In genomic region chrX:2898861-2899512, GRCh38 we compare ENCODE assay signal across 17 cellular contexts. TPM values are rescaled to one million over a fixed set of nuclear protein-coding genes. Genes with fewer than 3 reads are reported as not detected.
DNase-seq lines count a peak whose midpoint lies in the region; ATAC-seq, FAIRE-seq and TF ChIP-seq lines count a peak whose summit lies in the region.
"Had no signal": no experiment of that assay in that cellular context is flagged by ENCODE, and none has a peak within 500 bp of the region (broad histone marks: within the 10 kb centered on the region; RNA-seq: fewer than 3 reads in every experiment).

No MANE protein-coding gene starts in this region.

- H3K27me3 ChIP-seq in keratinocyte (ENCODE audit: control insufficient read depth, extremely low read depth, insufficient read depth, low read length) (no peaks in the 10 kb centered on the region), prostate gland (replicated peaks; ENCODE audit: insufficient read depth) (no peaks in the 10 kb centered on the region), dorsolateral prefrontal cortex (peaks cover 0 to 19% (median 0%) of the 10 kb centered on the region in 45 donors)
- H3K27me3 ChIP-seq: uterus had no signal

- intact Hi-C loops in prostate gland (cut with DNase I), result no loop called here
- intact Hi-C loops in dorsolateral prefrontal cortex (cut with DNase I), result no loop called here

- no peak for FAIRE-seq in keratinocyte (lab: Jason Lieb, UNC)
- FAIRE-seq: endometrium had no signal

- no peak for ATAC-seq in HG02938 (IDR thresholded peaks at IDR 0.05; ENCODE audit: unreplicated experiment)
- ATAC-seq in GM18519 (IDR thresholded peaks at IDR 0.05; ENCODE audit: low FRiP score, unreplicated experiment), result no peak
- ATAC-seq: activated T-helper 17 cell treated with anti-CD3 and anti-CD28 coated beads, Interleukin-2, amount 50 U/mL, for 72 hours had no signal

- no peaks in the 10 kb centered on the region for H3K79me2 ChIP-seq in keratinocyte (ENCODE audit: control insufficient read depth, insufficient read depth, low read length)

- DNase-seq in DMS53 treated with DMSO at 0.1 percent for 48 hours (lab: John Stamatoyannopoulos, UW; ENCODE audit: unreplicated experiment) (peak; percentile 30), SK-N-MC (ENCODE audit: low read depth, low spot score) (no peak), keratinocyte (ENCODE audit: low read depth, low spot score) (no peak), prostate gland (ENCODE audit: low spot score) (peak; percentile 33), dorsolateral prefrontal cortex (no peak), DMS153 treated with DMSO at 0.1 percent for 48 hours (lab: John Stamatoyannopoulos, UW; ENCODE audit: unreplicated experiment) (no peak)
- DNase-seq: activated CD4-positive, alpha-beta T cell treated with anti-CD3 and anti-CD28 coated beads, Interleukin-2, amount 50 U/mL, for 48 hours; EL; GOT3; KBM-7; SHP77 treated with DMSO at 0.1 percent for 48 hours; T1000; uterus had no signal

- H3K9me1 ChIP-seq in keratinocyte (ENCODE audit: control insufficient read depth, extremely low read depth, insufficient read depth, low read length), result no peaks in the 10 kb centered on the region

- no peak overlapping the region for H3K9ac ChIP-seq in SK-N-MC (ENCODE audit: insufficient read length)
- H3K9ac ChIP-seq in keratinocyte (ENCODE audit: control insufficient read depth, extremely low read depth, insufficient read depth, low read length), result no peak overlapping the region

- no peaks in the 10 kb centered on the region for H3K36me3 ChIP-seq in SK-N-MC (ENCODE audit: insufficient read depth, low read length)
- H3K36me3 ChIP-seq in keratinocyte (ENCODE audit: control insufficient read depth in 2 of 2, extremely low read depth in 1 of 2, insufficient read depth in 2 of 2, low read length in 2 of 2), result no peaks in the 10 kb centered on the region
- no peaks in the 10 kb centered on the region for H3K36me3 ChIP-seq in prostate gland
- H3K36me3 ChIP-seq: uterus had no signal

- no peaks in the 10 kb centered on the region for H4K20me1 ChIP-seq in keratinocyte (ENCODE audit: control insufficient read depth, extremely low read depth, insufficient read depth, low read length)

- peak overlapping the region; percentile 62 for H3K4me2 ChIP-seq in keratinocyte (ENCODE audit: control insufficient read depth, extremely low read depth, insufficient read depth, low read depth, low read length)

- peak overlapping the region; percentile 42; the same call in 1 of the 2 replicates for H3K27ac ChIP-seq in SK-N-MC
- no peak overlapping the region for H3K27ac ChIP-seq in keratinocyte (ENCODE audit: control insufficient read depth, insufficient read depth, low read length)
- no peak overlapping the region for H3K27ac ChIP-seq in prostate gland
- H3K27ac ChIP-seq in dorsolateral prefrontal cortex, result no peak overlapping the region
- H3K27ac ChIP-seq: uterus had no signal

- no peak overlapping the region for H3K4me3 ChIP-seq in SK-N-MC
- no peak overlapping the region for H3K4me3 ChIP-seq in keratinocyte (ENCODE audit: control insufficient read depth in 2 of 3, extremely low read depth in 1 of 3, insufficient read depth in 2 of 3, low read depth in 1 of 3, low read length in 3 of 3)
- H3K4me3 ChIP-seq in prostate gland, result no peak overlapping the region
- no peak overlapping the region for H3K4me3 ChIP-seq in dorsolateral prefrontal cortex
- H3K4me3 ChIP-seq: uterus had no signal

- 65% methylated on average over 13 of the region's 13 CpGs for WGBS in prostate gland

- peaks cover 18% of the 10 kb centered on the region for H3K4me1 ChIP-seq in keratinocyte (ENCODE audit: control insufficient read depth, extremely low read depth, insufficient read depth, low read length)
- H3K4me1 ChIP-seq in prostate gland (replicated peaks), result no peaks in the 10 kb centered on the region
- H3K4me1 ChIP-seq: uterus had no signal

- no peak for TF ChIP-seq CTCF in keratinocyte (optimal IDR thresholded peaks at IDR 0.05 in 1 of 3, IDR thresholded peaks at IDR 0.05 in 1 of 3, conservative IDR thresholded peaks at IDR 0.05 in 1 of 3; ENCODE audit: extremely low read depth in 1 of 3, insufficient read depth in 2 of 3, low read length in 3 of 3)
- TF ChIP-seq CTCF in prostate gland (IDR thresholded peaks at IDR 0.05), result no peak
- TF ChIP-seq CTCF in dorsolateral prefrontal cortex (IDR thresholded peaks at IDR 0.05 in 54 of 56, conservative IDR thresholded peaks at IDR 0.05 in 2 of 56; ENCODE audit: low read depth in 1 of 56, partially characterized antibody in 56 of 56), result no peak

- no peak for TF ChIP-seq POLR2A in prostate gland (IDR thresholded peaks at IDR 0.05)

- H3K9me3 ChIP-seq in SK-N-MC (ENCODE audit: low read depth, low read length) (0 out of 2 replicates have a peak, but pooled peaks cover 4% of the 10 kb centered on the region), keratinocyte (ENCODE audit: control insufficient read depth, low read depth, low read length) (peaks cover 2% of the 10 kb centered on the region), prostate gland (no peaks in the 10 kb centered on the region)
- H3K9me3 ChIP-seq: uterus had no signal

- dilution Hi-C loops in keratinocyte (cut with MboI; ENCODE audit: extremely low pct_ligation_motif_present, low sequenced_read_pairs), result no loop called here

- H2AFZ ChIP-seq in keratinocyte (ENCODE audit: control insufficient read depth, low read length), result no peak overlapping the region

RNA-seq across cellular contexts. Expression of gene ARSD, which starts 30.2 kb away (rescaled TPM):
- 7.9 to 9.9 TPM (median 8.1 TPM) in 3 replicates for polyA plus RNA-seq in keratinocyte
- 6.9 TPM for polyA plus RNA-seq in keratinocyte (2011; ENCODE audit: low read depth)
- 6.0 and 6.7 TPM in 2 replicates for polyA plus RNA-seq in keratinocyte (2011; cell fraction: cytosol; rRNA removed)
- polyA plus RNA-seq in keratinocyte (2011; cell fraction: nucleus; rRNA removed), result 24.7 and 29.0 TPM in 2 replicates
- 6.7 and 9.6 TPM in 2 replicates for polyA plus RNA-seq in keratinocyte (2012; ENCODE audit: low replicate concordance)
- 12.3 to 22.4 TPM (median 13.8 TPM) in 3 replicates for polyA minus RNA-seq in keratinocyte
- polyA minus RNA-seq in keratinocyte (2011; cell fraction: cytosol; rRNA and poly(A)+ RNA removed), result 13.6 TPM
- 26.0 and 35.8 TPM in 2 replicates for polyA minus RNA-seq in keratinocyte (2011; cell fraction: nucleus; rRNA and poly(A)+ RNA removed)
- total RNA-seq in prostate gland (10 to 100 TPM; 52.1 to 69.5 TPM), dorsolateral prefrontal cortex (10 to 100 TPM in 13 of 120 experiments, 1 to 10 TPM in 107; 3.1 to 20.9 (median 7.3) TPM)

Comparison
In these comparisons a context has a peak if more than half of its experiments do, and no peak if none do; other contexts are left out.
1. DNase-seq: peak in DMS53 treated with DMSO at 0.1 percent for 48 hours (single experiment) and prostate gland (single experiment); none in SK-N-MC (single experiment), keratinocyte (single experiment), dorsolateral prefrontal cortex (0 of 10) and DMS153 treated with DMSO at 0.1 percent for 48 hours (single experiment).